8 cellular contexts compared by ENCODE assay signal in the genomic region with DNA sequence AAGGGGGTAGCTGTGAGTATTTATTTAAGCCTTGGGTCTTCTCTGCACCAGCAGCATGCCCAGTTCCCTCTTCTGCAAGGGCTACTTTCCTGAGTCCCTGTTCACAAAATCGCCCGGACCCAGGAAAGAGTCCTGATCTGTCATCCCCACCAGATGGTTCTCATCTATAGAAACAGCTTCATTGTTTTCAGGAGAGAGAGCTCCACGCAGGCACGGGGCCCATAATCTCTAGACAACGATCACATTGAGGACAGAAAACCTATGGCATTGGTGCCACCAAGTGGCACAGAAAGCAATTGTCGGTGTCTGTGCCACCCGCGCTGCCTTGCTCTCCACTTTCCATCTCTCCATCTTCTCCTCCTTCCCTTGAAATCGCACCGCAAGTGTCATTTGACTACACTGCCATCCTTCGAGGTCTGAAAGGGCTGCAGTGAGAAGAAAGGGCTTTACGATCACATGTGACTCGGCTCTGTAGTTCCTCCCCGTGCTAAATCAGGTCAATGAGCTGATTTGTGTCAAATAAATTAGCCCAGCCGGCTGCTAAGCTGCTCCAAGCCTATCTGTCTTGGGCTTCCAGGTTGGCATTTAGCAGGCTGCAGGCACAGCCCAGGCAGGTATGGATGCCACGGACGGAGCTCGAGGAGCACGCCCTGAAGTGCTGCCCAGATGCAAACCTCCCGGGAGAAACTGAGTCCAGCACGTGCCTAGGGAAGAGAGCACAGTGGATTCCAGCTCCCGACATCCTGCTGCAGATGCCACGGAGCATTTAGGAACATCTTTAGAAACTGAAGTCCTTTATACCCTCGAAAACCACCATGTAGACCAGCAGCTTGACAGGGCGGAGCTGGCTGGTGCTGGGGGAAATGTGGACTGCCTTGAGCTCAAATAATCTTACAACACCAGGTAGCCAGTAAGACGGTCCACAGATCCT. TPM values are rescaled to one million over a fixed set of nuclear protein-coding genes. Genes with fewer than 3 reads are reported as not detected.
A peak's percentile ranks its signal among the peaks of the same experiment; 100 is the strongest.
DNase-seq lines count a peak whose midpoint lies in the region; ATAC-seq and TF ChIP-seq lines count a peak whose summit lies in the region.

No MANE protein-coding gene starts in this region.

- intact Hi-C loops in CD4-positive, alpha-beta memory T cell (cut with micrococcal nuclease): loop anchor here (1.0 to 10.0 kb wide), 5 partner anchors 316 to 1126 kb away; no protein-coding TSS in a partner anchor

- peaks cover 8 to 13% (median 10%) of the 10 kb centered on the region in 4 donors for H3K4me1 Mint-ChIP-seq in CD4-positive, alpha-beta memory T cell
- peaks cover 17% of the 10 kb centered on the region for H3K4me1 Mint-ChIP-seq in HFFc6 (ENCODE audit: low read depth)
- peaks cover 8% of the 10 kb centered on the region for H3K4me1 Mint-ChIP-seq in activated CD4-positive, alpha-beta memory T cell treated with anti-CD3 and anti-CD28 coated beads, Interleukin-2, amount 10 ng/mL, durations not matched to agents 7 days and 5 days

- peak; percentile 78 for TF ChIP-seq CTCF in HFFc6 (IDR thresholded peaks at IDR 0.05)

- ATAC-seq in stimulated activated naive CD8-positive, alpha-beta T cell treated with anti-CD3 and anti-CD28 coated beads, Interleukin-15, Interleukin-2, amounts not matched to agents 100 U/mL and 50 U/mL, for 24 hours: peak; percentile 76
- no peak for ATAC-seq in GM18861 (IDR thresholded peaks at IDR 0.05; ENCODE audit: unreplicated experiment)

- H3K4me3 Mint-ChIP-seq in CD4-positive, alpha-beta memory T cell: peak overlapping the region in 6 of 8 donors; percentile 35 to 81 (median 72)
- H3K4me3 Mint-ChIP-seq in HFFc6: peak overlapping the region; percentile 80
- H3K4me3 Mint-ChIP-seq in activated CD4-positive, alpha-beta memory T cell treated with anti-CD3 and anti-CD28 coated beads, Interleukin-2, amount 10 ng/mL, durations not matched to agents 7 days and 5 days: no peak overlapping the region

- H3K9me3 ChIP-seq in CD4-positive, alpha-beta memory T cell (ENCODE audit: control insufficient read depth in 1 of 2, low read length in 2 of 2): no peaks in the 10 kb centered on the region

- CTCF ChIA-PET in CD4-positive, alpha-beta memory T cell (lab: Charles Lee; ENCODE audit: partially characterized antibody): interaction anchor here (0.6 to 3.2 kb wide), 35 partner anchors 8 to 790 kb away, joined by 3 to 25 read pairs (median 4); no protein-coding TSS in a partner anchor
- CTCF ChIA-PET in activated CD4-positive, alpha-beta memory T cell treated with anti-CD3 and anti-CD28 coated beads, Interleukin-2, amount 10 ng/mL, durations not matched to agents 7 days and 5 days (lab: Charles Lee): interaction anchor here (0.6 to 2.9 kb wide), 29 partner anchors 10 to 791 kb away, joined by 3 to 15 read pairs (median 3); no protein-coding TSS in a partner anchor

- DNase-seq in CD4-positive, alpha-beta memory T cell: peak in 4 of 5 donors; percentile 41 to 49 (median 42)
- DNase-seq in HFFc6 (peak; percentile 51), NCI-H526 (lab: John Stamatoyannopoulos, UW) (peak; percentile 34 to 85), ecto neural progenitor cell (ENCODE audit: low spot score) (peak; percentile 66), midbrain (lab: John Stamatoyannopoulos, UW) (peak; percentile 89)
- peak; percentile 57 for DNase-seq in activated CD4-positive, alpha-beta memory T cell treated with anti-CD3 and anti-CD28 coated beads, Interleukin-2, amount 10 ng/mL, durations not matched to agents 7 days and 5 days
- DNase-seq in stimulated activated naive CD8-positive, alpha-beta T cell treated with anti-CD3 and anti-CD28 coated beads, Interleukin-15, Interleukin-2, amounts not matched to agents 100 U/mL and 50 U/mL, for 24 hours: peak; percentile 45

- POLR2A ChIA-PET in CD4-positive, alpha-beta memory T cell (lab: Charles Lee; ENCODE audit: partially characterized antibody): no interaction called here
- POLR2A ChIA-PET in activated CD4-positive, alpha-beta memory T cell treated with anti-CD3 and anti-CD28 coated beads, Interleukin-2, amount 10 ng/mL, durations not matched to agents 7 days and 5 days (lab: Charles Lee): interaction anchor here (0.9 kb wide), 2 partner anchors 149 to 246 kb away, joined by 3 read pairs; no protein-coding TSS in a partner anchor

- peaks cover 11% of the 10 kb centered on the region for H3K4me1 ChIP-seq in CD4-positive, alpha-beta memory T cell (ENCODE audit: insufficient read depth, low read length)

- H3K27me3 ChIP-seq in CD4-positive, alpha-beta memory T cell (ENCODE audit: insufficient read depth, low read length): peaks cover 5% of the 10 kb centered on the region

- H3K36me3 ChIP-seq in CD4-positive, alpha-beta memory T cell (ENCODE audit: insufficient read depth, low read length): no peaks in the 10 kb centered on the region

- H3K27me3 Mint-ChIP-seq in CD4-positive, alpha-beta memory T cell: peaks cover 1 to 2% of the 10 kb centered on the region in 2 donors
- H3K27me3 Mint-ChIP-seq in HFFc6 (ENCODE audit: insufficient read depth): no peaks in the 10 kb centered on the region; the same call in 1 of the 2 replicates
- peaks cover 15% of the 10 kb centered on the region for H3K27me3 Mint-ChIP-seq in activated CD4-positive, alpha-beta memory T cell treated with anti-CD3 and anti-CD28 coated beads, Interleukin-2, amount 10 ng/mL, durations not matched to agents 7 days and 5 days

- H3K9me3 Mint-ChIP-seq in CD4-positive, alpha-beta memory T cell: no peaks in the 10 kb centered on the region
- no peaks in the 10 kb centered on the region for H3K9me3 Mint-ChIP-seq in HFFc6
- H3K9me3 Mint-ChIP-seq in activated CD4-positive, alpha-beta memory T cell treated with anti-CD3 and anti-CD28 coated beads, Interleukin-2, amount 10 ng/mL, durations not matched to agents 7 days and 5 days: no peaks in the 10 kb centered on the region

- H3K36me3 Mint-ChIP-seq in CD4-positive, alpha-beta memory T cell: peaks cover 0 to 6% of the 10 kb centered on the region in 2 donors
- H3K36me3 Mint-ChIP-seq in HFFc6 (ENCODE audit: low read depth): no peaks in the 10 kb centered on the region
- no peaks in the 10 kb centered on the region for H3K36me3 Mint-ChIP-seq in activated CD4-positive, alpha-beta memory T cell treated with anti-CD3 and anti-CD28 coated beads, Interleukin-2, amount 10 ng/mL, durations not matched to agents 7 days and 5 days (ENCODE audit: low read depth)

- no peak overlapping the region for H3K27ac ChIP-seq in CD4-positive, alpha-beta memory T cell (ENCODE audit: low read depth, low read length)

- H3K27ac Mint-ChIP-seq in CD4-positive, alpha-beta memory T cell: peak overlapping the region in 1 of 7 donors; percentile 57
- H3K27ac Mint-ChIP-seq in HFFc6: no peak overlapping the region; the same call in 1 of the 2 replicates
- H3K27ac Mint-ChIP-seq in activated CD4-positive, alpha-beta memory T cell treated with anti-CD3 and anti-CD28 coated beads, Interleukin-2, amount 10 ng/mL, durations not matched to agents 7 days and 5 days: no peak overlapping the region

- no peak overlapping the region for H3K4me3 ChIP-seq in CD4-positive, alpha-beta memory T cell (ENCODE audit: low read length in 2 of 2)

RNA-seq across cellular contexts. Expression of gene SPRING1, which starts 28.8 kb away (rescaled TPM):
- total RNA-seq in CD4-positive, alpha-beta memory T cell: 10 to 100 TPM; 26.5 to 28.1 TPM
- polyA plus RNA-seq in CD4-positive, alpha-beta memory T cell: 10 to 100 TPM; 18.2 to 24.7 TPM
- total RNA-seq in HFFc6 (2021; fragmentation: NEBNext Ultra II Directional; extraction: Animal tissue kit (Norgen Biotek cat#: 25700)): 10 to 100 TPM; 29.3 to 39.5 (median 35.8) TPM
- total RNA-seq in activated CD4-positive, alpha-beta memory T cell treated with anti-CD3 and anti-CD28 coated beads, Interleukin-2, amount 10 ng/mL, durations not matched to agents 7 days and 5 days: 10 to 100 TPM; 24.0 to 29.6 TPM

RNA-seq across cellular contexts. Expression of gene RNFT2, which starts 29.0 kb away (rescaled TPM):
- total RNA-seq in CD4-positive, alpha-beta memory T cell: 1 to 10 TPM; 4.0 to 5.9 TPM
- 1 to 10 TPM in 1 of 2 donors, under 1 TPM in 1; 0.88 to 2.2 TPM for polyA plus RNA-seq in CD4-positive, alpha-beta memory T cell
- 10 to 100 TPM in 4 of 6 experiments, 1 to 10 TPM in 2; 7.1 to 12.0 (median 11.2) TPM for total RNA-seq in HFFc6 (2021; fragmentation: NEBNext Ultra II Directional; extraction: Animal tissue kit (Norgen Biotek cat#: 25700))
- 1 to 10 TPM; 9.0 to 9.8 TPM for total RNA-seq in activated CD4-positive, alpha-beta memory T cell treated with anti-CD3 and anti-CD28 coated beads, Interleukin-2, amount 10 ng/mL, durations not matched to agents 7 days and 5 days
